In genomic region chr3:113234688-113235260, GRCh38 we compare ENCODE assay signal across 15 cellular contexts. TPM values are rescaled to one million over a fixed set of nuclear protein-coding genes. Genes with fewer than 3 reads are reported as not detected.
DNase-seq lines count a peak whose midpoint lies in the region; ATAC-seq and TF ChIP-seq lines count a peak whose summit lies in the region.
"Had no signal": no experiment of that assay in that cellular context is flagged by ENCODE, and none has a peak within 500 bp of the region (broad histone marks: within the 10 kb centered on the region; RNA-seq: fewer than 3 reads in every experiment).

No MANE protein-coding gene starts in this region.

- ATAC-seq in heart left ventricle: peak; percentile 33 to 73 (median 56)
- ATAC-seq in left cardiac atrium: no peak
- peak; percentile 37 for ATAC-seq in mucosa of descending colon
- ATAC-seq in HG02571 (IDR thresholded peaks at IDR 0.05; ENCODE audit: unreplicated experiment): no peak
- ATAC-seq: GM23338; stimulated activated memory B cell treated with anti-CD40 and anti-IgM and Interleukin-4, amounts not matched to agents 10 μg/mL and 1 μg/mL and 100 μg/mL, for 72 hours had no signal

- no peak for TF ChIP-seq POLR2A in heart left ventricle (IDR thresholded peaks at IDR 0.05)
- TF ChIP-seq POLR2A in esophagus muscularis mucosa (IDR thresholded peaks at IDR 0.05; ENCODE audit: low read depth): no peak

- H3K9me3 ChIP-seq in heart left ventricle: no peaks in the 10 kb centered on the region
- no peaks in the 10 kb centered on the region for H3K9me3 ChIP-seq in esophagus muscularis mucosa
- no peaks in the 10 kb centered on the region for H3K9me3 ChIP-seq in mucosa of descending colon

- no peak for DNase-seq in heart left ventricle
- DNase-seq in left cardiac atrium: no peak
- DNase-seq in esophagus muscularis mucosa (ENCODE audit: extremely low spot score): no peak
- no peak for DNase-seq in mucosa of descending colon
- DNase-seq in T-helper 9 cell: no peak
- no peak for DNase-seq in Ammon's horn (ENCODE audit: low spot score)
- DNase-seq in NCI-H1048 (lab: John Stamatoyannopoulos, UW): no peak
- DNase-seq: activated CD4-positive, alpha-beta T cell treated with anti-CD3 and anti-CD28 coated beads, Interleukin-2, amount 10 ng/mL, durations not matched to agents 24 days and 14 days; activated gamma-delta T cell treated with Interleukin-2 at 50 U/mL for 16 hours; AML-193; NK-92 treated with Interleukin-12 subunit alpha and Interleukin-12 subunit beta, amount 100 ng/mL, for 24 hours; SW 1271 had no signal

- WGBS in heart left ventricle, 4 donors: 34 to 65% (median 52%) methylated on average over 6 of the region's 6 CpGs
- WGBS in esophagus muscularis mucosa: 49% methylated on average over 6 of the region's 6 CpGs

- H3K27me3 ChIP-seq in heart left ventricle: no peaks in the 10 kb centered on the region
- no peaks in the 10 kb centered on the region for H3K27me3 ChIP-seq in esophagus muscularis mucosa

- H3K36me3 ChIP-seq in heart left ventricle (peaks cover 0 to 3% (median 0%) of the 10 kb centered on the region in 9 donors), esophagus muscularis mucosa (peaks cover 0 to 5% (median 0%) of the 10 kb centered on the region in 4 donors), mucosa of descending colon (ENCODE audit: low read depth) (no peaks in the 10 kb centered on the region)

- no peak for TF ChIP-seq CTCF in heart left ventricle (IDR thresholded peaks at IDR 0.05)
- TF ChIP-seq CTCF in esophagus muscularis mucosa (IDR thresholded peaks at IDR 0.05): no peak
- TF ChIP-seq CTCF in mucosa of descending colon (IDR thresholded peaks at IDR 0.05): no peak

- H3K4me3 ChIP-seq in heart left ventricle (no peak overlapping the region), esophagus muscularis mucosa (peak overlapping the region in 1 of 4 donors; percentile 8), mucosa of descending colon (no peak overlapping the region)
- H3K4me3 ChIP-seq: GM23338 had no signal

- H3K27ac ChIP-seq in heart left ventricle (peak overlapping the region in 4 of 12 donors; percentile 22 to 71 (median 43)), esophagus muscularis mucosa (replicated peaks in 1 of 4) (peak overlapping the region; percentile 50 to 64 (median 60))

- H3K4me1 ChIP-seq in heart left ventricle (peaks cover 0 to 27% (median 2%) of the 10 kb centered on the region in 12 donors), esophagus muscularis mucosa (peaks cover 14 to 80% (median 70%) of the 10 kb centered on the region in 4 donors), mucosa of descending colon (ENCODE audit: low read depth) (no peaks in the 10 kb centered on the region)

- TF ChIP-seq EP300 in esophagus muscularis mucosa (IDR thresholded peaks at IDR 0.05): no peak

- intact Hi-C loops in heart left ventricle (cut with DNase I) (no loop called here), left cardiac atrium (cut with DNase I) (no loop called here), esophagus muscularis mucosa (cut with DNase I) (no loop called here), mucosa of descending colon (cut with DNase I, micrococcal nuclease) (no loop called here)

RNA-seq across cellular contexts. Expression of gene BOC, which starts 23.4 kb away (rescaled TPM):
- total RNA-seq in heart left ventricle (10 to 100 TPM in 1 of 9 donors, 1 to 10 TPM in 8; 3.1 to 12.2 (median 6.0) TPM), left cardiac atrium (10 to 100 TPM; 14.5 to 16.3 TPM), esophagus muscularis mucosa (100 to 1,000 TPM in 1 of 4 donors, 10 to 100 TPM in 3; 87.2 to 119 (median 90.8) TPM), mucosa of descending colon (10 to 100 TPM in 2 of 3 donors, 1 to 10 TPM in 1; 4.9 to 70.9 (median 12.1) TPM)
- 1 to 10 TPM; 1.9 to 2.0 TPM for polyA plus RNA-seq in heart left ventricle

Comparison
In these comparisons a context has a peak if more than half of its experiments do, and no peak if none do; other contexts are left out.
1. ATAC-seq: peak in heart left ventricle (4 of 4) and mucosa of descending colon (single experiment); none in left cardiac atrium (0 of 2) and HG02571 (single experiment).